In genomic region chr16:82061861-82062525, GRCh38 we compare ENCODE assay signal across 8 cellular contexts. TPM values are rescaled to one million over a fixed set of nuclear protein-coding genes. Genes with fewer than 3 reads are reported as not detected.
DNase-seq lines count a peak whose midpoint lies in the region; ATAC-seq and TF ChIP-seq lines count a peak whose summit lies in the region.

No MANE protein-coding gene starts in this region.

- POLR2A ChIA-PET in Panc1 (lab: Charles Lee), result no interaction called here

- H3K4me3 ChIP-seq in GM12864 (ENCODE audit: low read depth, low read length) (no peak overlapping the region), Panc1 (ENCODE audit: low read depth in 2 of 2, low read length in 2 of 2) (no peak overlapping the region)

- TF ChIP-seq CTCF in GM12864 (IDR thresholded peaks at IDR 0.05; ENCODE audit: low read depth, low read length, missing control alignments), result peak; percentile 62
- TF ChIP-seq CTCF in Panc1 (IDR thresholded peaks at IDR 0.05), result peak; percentile 72
- TF ChIP-seq CTCF in foreskin keratinocyte (conservative IDR thresholded peaks at IDR 0.05), result peak; percentile 77
- TF ChIP-seq CTCF in mesothelial cell of epicardium (IDR thresholded peaks at IDR 0.05; ENCODE audit: unreplicated experiment), result no peak

- H3K9me3 ChIP-seq in Panc1 (ENCODE audit: control insufficient read depth, insufficient read depth, low read depth, low read length), result no peaks in the 10 kb centered on the region

- no peak for ATAC-seq in Panc1
- peak; percentile 23 for ATAC-seq in foreskin keratinocyte
- no peak for ATAC-seq in GM19463 (IDR thresholded peaks at IDR 0.05; ENCODE audit: unreplicated experiment)

- H3K36me3 ChIP-seq in Panc1 (ENCODE audit: control insufficient read depth, insufficient read depth, low read length), result no peaks in the 10 kb centered on the region

- H3K27ac Mint-ChIP-seq in mesothelial cell of epicardium, result no peak overlapping the region

- no peaks in the 10 kb centered on the region for H3K27me3 Mint-ChIP-seq in mesothelial cell of epicardium (ENCODE audit: low read depth)

- BruUV-seq in Panc1 (replicated peaks; lab: Mats Ljungman, UMichigan), result no TSS peak

- no peaks in the 10 kb centered on the region for H3K4me1 ChIP-seq in Panc1 (ENCODE audit: control insufficient read depth, insufficient read depth, low read length)
- H3K4me1 ChIP-seq in foreskin keratinocyte, result no peaks in the 10 kb centered on the region

- H3K4me3 Mint-ChIP-seq in mesothelial cell of epicardium, result no peak overlapping the region

- H3K27me3 ChIP-seq in Panc1 (ENCODE audit: control insufficient read depth, insufficient read depth, low read length) (no peaks in the 10 kb centered on the region), foreskin keratinocyte (no peaks in the 10 kb centered on the region)

- H3K9me3 Mint-ChIP-seq in mesothelial cell of epicardium, result no peaks in the 10 kb centered on the region

- CTCF ChIA-PET in Panc1 (lab: Charles Lee), result no interaction called here

- intact Hi-C loops in Panc1 (cut with micrococcal nuclease; ENCODE audit: unreplicated experiment), result loop anchor here (10.0 kb wide), 1 partner anchor 117 kb away; no protein-coding TSS in a partner anchor

- no peak overlapping the region for H3K27ac ChIP-seq in Panc1 (ENCODE audit: low read length)
- no peak overlapping the region for H3K27ac ChIP-seq in foreskin keratinocyte

- H3K4me1 Mint-ChIP-seq in mesothelial cell of epicardium, result peaks cover 11% of the 10 kb centered on the region

- in situ Hi-C loops in Panc1 (cut with HindIII; ENCODE audit: low pct_unique_long_range_greater_than_20kb, low sequenced_read_pairs), result no loop called here

- peak; percentile 32 for DNase-seq in 8988T
- no peak for DNase-seq in GM12864 (ENCODE audit: low read depth)
- no peak for DNase-seq in Panc1 (ENCODE audit: low read depth, low spot score)
- peak in 1 of 2 donors; percentile 41 for DNase-seq in foreskin keratinocyte
- no peak for DNase-seq in mesothelial cell of epicardium (ENCODE audit: low spot score in 2 of 2, unreplicated experiment in 2 of 2)
- DNase-seq in SW 1271 (lab: John Stamatoyannopoulos, UW), result no peak
- no peak for DNase-seq in cerebellar nuclear complex (lab: John Stamatoyannopoulos, UW)

- no peaks in the 10 kb centered on the region for H3K36me3 Mint-ChIP-seq in mesothelial cell of epicardium

RNA-seq across cellular contexts. Expression of gene HSD17B2, which starts 26.9 kb away (rescaled TPM):
- total RNA-seq in Panc1 (2021; ENCODE audit: unreplicated experiment) (0.41 TPM), foreskin keratinocyte (1.3 and 1.6 TPM in 2 replicates), mesothelial cell of epicardium (2.7 to 3.1 TPM (median 2.7 TPM) in 3 replicates)
- 0.65 TPM for polyA plus RNA-seq in Panc1 (2012; ENCODE audit: insufficient read length)
- polyA plus RNA-seq in foreskin keratinocyte, result 1.5 and 2.0 TPM in 2 replicates

RNA-seq across cellular contexts. Expression of gene SDR42E1, which starts 50.7 kb away (rescaled TPM):
- total RNA-seq in Panc1 (2021; ENCODE audit: unreplicated experiment) (0.33 TPM), foreskin keratinocyte (13.2 and 16.0 TPM in 2 replicates), mesothelial cell of epicardium (0.13 to 0.35 TPM (median 0.23 TPM) in 3 replicates)
- 0.75 TPM for polyA plus RNA-seq in Panc1 (2012; ENCODE audit: insufficient read length)
- 4.5 and 4.8 TPM in 2 replicates for polyA plus RNA-seq in foreskin keratinocyte

Comparison
In these comparisons a context has a peak if more than half of its experiments do, and no peak if none do; other contexts are left out.
1. RNA of gene SDR42E1, which starts 50.7 kb away (total RNA-seq): 13.2 to 16.0 TPM in foreskin keratinocyte; 0.33 TPM in Panc1 (single experiment) and 0.13 to 0.35 TPM in mesothelial cell of epicardium; every median in the first group is over 10 times any median in the second.